ENCODE assay signal across 23 cellular contexts in genomic region chr2:40178171-40178778, GRCh38.
DNase-seq lines count a peak whose midpoint lies in the region; ATAC-seq lines count a peak whose summit lies in the region.
"Had no signal": no experiment of that assay in that cellular context is flagged by ENCODE, and none has a peak within 500 bp of the region (broad histone marks: within the 10 kb centered on the region; RNA-seq: fewer than 3 reads in every experiment).

No MANE protein-coding gene starts in this region.

- no peaks in the 10 kb centered on the region for H3K4me1 Mint-ChIP-seq in activated naive CD8-positive, alpha-beta T cell treated with anti-CD3 and anti-CD28 coated beads, Interleukin-2, amount 50 U/mL, for 24 hours
- H3K4me1 Mint-ChIP-seq: activated naive CD4-positive, alpha-beta T cell treated with anti-CD3 and anti-CD28 coated beads, Interleukin-2, amount 10 ng/mL, durations not matched to agents 7 days and 5 days; stimulated activated effector memory CD8-positive, alpha-beta T cell treated with anti-CD3 and anti-CD28 coated beads, Interleukin-12 subunit alpha, Interleukin-12 subunit beta, amount 100 ng/mL, for 72 hours had no signal

- H3K36me3 Mint-ChIP-seq in activated naive CD8-positive, alpha-beta T cell treated with anti-CD3 and anti-CD28 coated beads, Interleukin-2, amount 50 U/mL, for 24 hours (ENCODE audit: low read depth): no peaks in the 10 kb centered on the region
- H3K36me3 Mint-ChIP-seq: activated naive CD4-positive, alpha-beta T cell treated with anti-CD3 and anti-CD28 coated beads, Interleukin-2, amount 10 ng/mL, durations not matched to agents 7 days and 5 days; stimulated activated effector memory CD8-positive, alpha-beta T cell treated with anti-CD3 and anti-CD28 coated beads, Interleukin-12 subunit alpha, Interleukin-12 subunit beta, amount 100 ng/mL, for 72 hours had no signal

- H3K9me3 ChIP-seq in BLaER1: no peaks in the 10 kb centered on the region
- H3K9me3 ChIP-seq: esophagus squamous epithelium had no signal

- peaks cover 9% of the 10 kb centered on the region; the same call in 1 of the 2 replicates for H3K36me3 ChIP-seq in BLaER1
- H3K36me3 ChIP-seq: esophagus squamous epithelium had no signal

- no peaks in the 10 kb centered on the region for H3K9me3 Mint-ChIP-seq in activated naive CD8-positive, alpha-beta T cell treated with anti-CD3 and anti-CD28 coated beads, Interleukin-2, amount 50 U/mL, for 24 hours
- H3K9me3 Mint-ChIP-seq: activated CD4-positive, alpha-beta T cell treated with anti-CD3 and anti-CD28 coated beads, Interleukin-2, amount 10 ng/mL, durations not matched to agents 7 days and 5 days; activated naive CD4-positive, alpha-beta T cell treated with anti-CD3 and anti-CD28 coated beads, Interleukin-2, amount 10 ng/mL, durations not matched to agents 7 days and 5 days; activated T-cell treated with anti-CD3 and anti-CD28 coated beads, Interleukin-2, amount 50 U/mL, for 72 hours had no signal

- no peak overlapping the region for H3K4me3 Mint-ChIP-seq in activated naive CD8-positive, alpha-beta T cell treated with anti-CD3 and anti-CD28 coated beads, Interleukin-2, amount 50 U/mL, for 24 hours
- H3K4me3 Mint-ChIP-seq: activated CD4-positive, alpha-beta T cell treated with anti-CD3 and anti-CD28 coated beads, Interleukin-2, amount 10 ng/mL, durations not matched to agents 7 days and 5 days; activated naive CD4-positive, alpha-beta T cell treated with anti-CD3 and anti-CD28 coated beads, Interleukin-2, amount 10 ng/mL, durations not matched to agents 7 days and 5 days; activated T-cell treated with anti-CD3 and anti-CD28 coated beads, Interleukin-2, amount 50 U/mL, for 72 hours; stimulated activated effector memory CD8-positive, alpha-beta T cell treated with anti-CD3 and anti-CD28 coated beads, Interleukin-12 subunit alpha, Interleukin-12 subunit beta, amount 100 ng/mL, for 72 hours had no signal

- H3K27ac ChIP-seq in BLaER1: peak overlapping the region; percentile 4; the same call in 1 of the 2 replicates
- H3K27ac ChIP-seq: C4-2B, esophagus squamous epithelium, hepatocyte, VCaP had no signal

- peak overlapping the region; percentile 61 for H3K4me2 ChIP-seq in BLaER1
- H3K4me2 ChIP-seq: hepatocyte had no signal

- peak; percentile 8 for DNase-seq in RPMI8226
- no peak for DNase-seq in stimulated activated CD4-positive, alpha-beta T cell treated with anti-CD3 and anti-CD28 coated beads, Interleukin-12 subunit alpha, Interleukin-12 subunit beta, amount 100 ng/mL, for 4 hours
- no peak for DNase-seq in activated naive CD8-positive, alpha-beta T cell treated with anti-CD3 and anti-CD28 coated beads, Interleukin-2, amount 50 U/mL, for 24 hours
- DNase-seq in D341Med (ENCODE audit: low spot score): no peak
- DNase-seq: activated naive CD4-positive, alpha-beta T cell treated with anti-CD3 and anti-CD28 coated beads, Interleukin-2, amount 10 ng/mL, durations not matched to agents 7 days and 5 days; cortex of kidney; esophagus squamous epithelium; mesenchymal stem cell; NCI-H187; NCI-H526 treated with DMSO at 0.1 percent for 48 hours; small intestine; stimulated activated CD4-positive, alpha-beta T cell treated with anti-CD3 and anti-CD28 coated beads, Interleukin-2, amount 100 ng/mL, for 24 hours; substantia nigra had no signal

- H3K4me3 ChIP-seq in BLaER1: no peak overlapping the region
- H3K4me3 ChIP-seq: esophagus squamous epithelium, hepatocyte had no signal

- ATAC-seq in GM18498 (IDR thresholded peaks at IDR 0.05; ENCODE audit: unreplicated experiment) (peak; percentile 46), HG02642 (IDR thresholded peaks at IDR 0.05; ENCODE audit: poor library complexity, unreplicated experiment) (peak; percentile 38), HG02763 (IDR thresholded peaks at IDR 0.05; ENCODE audit: unreplicated experiment) (no peak)
- no peak for ATAC-seq in activated naive CD8-positive, alpha-beta T cell treated with anti-CD3 and anti-CD28 coated beads, Interleukin-2, amount 50 U/mL, for 24 hours
- ATAC-seq: stimulated activated effector memory CD8-positive, alpha-beta T cell treated with anti-CD3 and anti-CD28 coated beads, Interleukin-12 subunit alpha, Interleukin-12 subunit beta, amount 100 ng/mL, for 72 hours had no signal

- H3K4me1 ChIP-seq in BLaER1: peaks cover 23% of the 10 kb centered on the region
- H3K4me1 ChIP-seq: esophagus squamous epithelium had no signal

- no peaks in the 10 kb centered on the region for H3K27me3 Mint-ChIP-seq in activated naive CD8-positive, alpha-beta T cell treated with anti-CD3 and anti-CD28 coated beads, Interleukin-2, amount 50 U/mL, for 24 hours
- H3K27me3 Mint-ChIP-seq: activated CD4-positive, alpha-beta T cell treated with anti-CD3 and anti-CD28 coated beads, Interleukin-2, amount 10 ng/mL, durations not matched to agents 7 days and 5 days; activated naive CD4-positive, alpha-beta T cell treated with anti-CD3 and anti-CD28 coated beads, Interleukin-2, amount 10 ng/mL, durations not matched to agents 7 days and 5 days had no signal

- H4K20me1 ChIP-seq in BLaER1: no peaks in the 10 kb centered on the region

- H3K27ac Mint-ChIP-seq in activated naive CD8-positive, alpha-beta T cell treated with anti-CD3 and anti-CD28 coated beads, Interleukin-2, amount 50 U/mL, for 24 hours: no peak overlapping the region
- H3K27ac Mint-ChIP-seq: activated CD4-positive, alpha-beta T cell treated with anti-CD3 and anti-CD28 coated beads, Interleukin-2, amount 10 ng/mL, durations not matched to agents 7 days and 5 days; activated naive CD4-positive, alpha-beta T cell treated with anti-CD3 and anti-CD28 coated beads, Interleukin-2, amount 10 ng/mL, durations not matched to agents 7 days and 5 days; activated T-cell treated with anti-CD3 and anti-CD28 coated beads, Interleukin-2, amount 50 U/mL, for 72 hours; stimulated activated effector memory CD8-positive, alpha-beta T cell treated with anti-CD3 and anti-CD28 coated beads, Interleukin-12 subunit alpha, Interleukin-12 subunit beta, amount 100 ng/mL, for 72 hours had no signal

- H3K9ac ChIP-seq in BLaER1: no peak overlapping the region

- H3K27me3 ChIP-seq in BLaER1: no peaks in the 10 kb centered on the region
- H3K27me3 ChIP-seq: esophagus squamous epithelium, hepatocyte had no signal

Comparison
In these comparisons a context has a peak if more than half of its experiments do, and no peak if none do; other contexts are left out.
1. ATAC-seq: peak in GM18498 (single experiment) and HG02642 (single experiment); none in HG02763 (single experiment) and activated naive CD8-positive, alpha-beta T cell treated with anti-CD3 and anti-CD28 coated beads, Interleukin-2, amount 50 U/mL, for 24 hours (single experiment).